In genomic region chr2:32342811-32343210, GRCh38 we compare ENCODE assay signal across 1 cellular context.
TF ChIP-seq lines count a peak whose summit lies in the region.

No MANE protein-coding gene starts in this region.

TF ChIP-seq in endothelial cell of umbilical vein, 7 proteins besides CTCF, POLR2A, EP300 and RAD21:
- no peak for TF ChIP-seq EZH2 (IDR thresholded peaks at IDR 0.05; ENCODE audit: borderline replicate concordance, low read depth, low read length, severe bottlenecking)
- TF ChIP-seq JUN (IDR thresholded peaks at IDR 0.05; ENCODE audit: borderline replicate concordance, insufficient read depth, insufficient read length, low read depth), result peak; percentile 41
